In the genomic region with DNA sequence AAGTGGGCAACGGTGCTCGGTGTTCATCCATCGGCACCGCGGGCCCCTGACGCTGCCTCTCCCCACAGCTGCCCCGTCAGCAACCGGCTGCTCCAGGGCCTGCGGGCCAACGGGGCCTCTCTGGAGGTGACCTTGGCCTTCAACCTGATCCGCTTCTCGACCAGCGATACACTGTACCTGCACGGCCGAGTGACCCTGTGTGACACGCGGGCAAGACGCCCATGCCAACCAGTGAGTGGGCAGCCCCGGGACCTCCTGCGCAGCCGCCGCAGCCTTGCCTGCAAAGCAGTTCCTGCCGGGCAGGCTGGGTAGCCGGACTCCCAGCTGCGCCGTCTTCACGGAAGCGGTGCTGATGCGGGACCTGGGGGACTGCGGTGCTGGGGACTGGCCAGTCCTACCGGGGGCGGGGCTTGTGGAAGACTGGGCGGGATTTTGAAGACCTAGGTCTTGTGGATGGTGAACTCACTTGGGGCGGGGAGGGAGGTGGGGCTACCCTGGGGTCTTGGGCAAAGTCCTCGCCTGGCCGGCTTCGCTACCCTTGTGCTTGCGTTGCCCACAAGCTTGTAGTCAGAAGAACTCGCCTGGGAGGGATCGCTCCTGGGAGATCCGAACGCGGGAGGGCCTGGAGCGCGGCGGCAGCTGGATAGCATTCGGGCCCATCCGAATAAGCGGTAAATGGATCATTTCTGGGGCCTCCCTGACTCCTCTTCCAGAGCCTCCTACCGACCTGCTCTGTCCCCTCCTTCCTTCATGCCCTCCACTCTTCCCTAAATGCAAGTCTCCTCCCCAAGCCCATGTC, we compare ENCODE assay signal across 1 cellular context.
TF ChIP-seq lines count a peak whose summit lies in the region.

No MANE protein-coding gene starts in this region.

TF ChIP-seq in endothelial cell of umbilical vein, 7 proteins besides CTCF, POLR2A, EP300 and RAD21:
- TF ChIP-seq EZH2 (IDR thresholded peaks at IDR 0.05; ENCODE audit: borderline replicate concordance, low read depth, low read length, severe bottlenecking) (peak; percentile 30), JUN (IDR thresholded peaks at IDR 0.05; ENCODE audit: borderline replicate concordance, insufficient read depth, insufficient read length, low read depth) (no peak)
